In the genomic region with DNA sequence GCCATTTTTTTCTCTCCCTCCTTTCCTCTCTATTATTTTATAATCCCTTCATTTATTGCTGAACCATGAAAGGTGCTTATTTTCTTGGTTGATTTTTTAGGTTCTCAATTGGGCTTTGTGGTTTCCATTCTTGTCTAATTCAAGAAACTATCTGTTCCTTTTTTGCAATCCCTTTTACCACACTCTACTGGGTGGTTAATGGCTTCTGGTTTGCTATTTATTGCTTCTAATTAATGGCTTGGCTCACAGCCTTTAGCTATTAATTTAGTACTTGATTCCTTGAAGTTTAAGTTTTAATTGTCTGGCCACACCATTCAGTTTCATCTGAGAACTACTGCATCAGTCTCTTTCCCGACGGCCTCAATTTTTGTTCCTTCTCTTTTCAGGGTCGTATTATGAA, we compare ENCODE assay signal across 1 cellular context.
TF ChIP-seq lines count a peak whose summit lies in the region.

No MANE protein-coding gene starts in this region.

TF ChIP-seq in GM12878, 131 proteins besides CTCF, POLR2A, EP300 and RAD21 (continued from another document):
- TF ChIP-seq WRNIP1 (IDR thresholded peaks at IDR 0.05; ENCODE audit: borderline replicate concordance, low read depth, low read length) (no peak), RBBP5 (conservative IDR thresholded peaks at IDR 0.05) (no peak), MYC (IDR thresholded peaks at IDR 0.05; ENCODE audit: insufficient read depth, insufficient read length, insufficient replicate concordance, low read length, severe bottlenecking) (no peak)
